ENCODE assay signal across 1 cellular context in genomic region chr6:67248077-67248476, GRCh38.
TF ChIP-seq lines count a peak whose summit lies in the region.

No MANE protein-coding gene starts in this region.

TF ChIP-seq in K562, 482 proteins besides CTCF, POLR2A, EP300 and RAD21 (continued from another document):
- TF ChIP-seq HMGXB4 (CRISPR knock-in tag; IDR thresholded peaks at IDR 0.05) = no peak
- TF ChIP-seq ZNF124 (CRISPR knock-in tag; IDR thresholded peaks at IDR 0.05) = no peak
- no peak for TF ChIP-seq SAFB2 (IDR thresholded peaks at IDR 0.05; ENCODE audit: borderline replicate concordance, low read depth, low read length, severe bottlenecking)
- no peak for TF ChIP-seq ZFP36 (IDR thresholded peaks at IDR 0.05; ENCODE audit: low read depth, low read length, partially characterized antibody)
- no peak for TF ChIP-seq CHD2 (IDR thresholded peaks at IDR 0.05; ENCODE audit: low read depth, low read length)
- TF ChIP-seq HEY1 (CRISPR knock-in tag; IDR thresholded peaks at IDR 0.05; ENCODE audit: borderline replicate concordance) = no peak
- TF ChIP-seq E2F8 (IDR thresholded peaks at IDR 0.05; ENCODE audit: low read depth, partially characterized antibody) = no peak
- TF ChIP-seq HDAC2 (IDR thresholded peaks at IDR 0.05) = no peak
